In genomic region chr17:76968707-76969597, GRCh38 we compare ENCODE assay signal across 1 cellular context.
TF ChIP-seq lines count a peak whose summit lies in the region.

No MANE protein-coding gene starts in this region.

TF ChIP-seq in HEK293, 187 proteins besides CTCF, POLR2A, EP300 and RAD21 (continued from another document and continues in another):
- TF ChIP-seq OSR2 (tag by site-specific recombination; IDR thresholded peaks at IDR 0.05): no peak
- TF ChIP-seq ZNF239 (tag by site-specific recombination; IDR thresholded peaks at IDR 0.05): no peak
- TF ChIP-seq ZNF335 (tag by site-specific recombination; conservative IDR thresholded peaks at IDR 0.05): peak; percentile 97
- TF ChIP-seq ZNF433 (tag by site-specific recombination; IDR thresholded peaks at IDR 0.05; ENCODE audit: low read depth): no peak
- no peak for TF ChIP-seq ZNF324 (tag by site-specific recombination; IDR thresholded peaks at IDR 0.05)
- no peak for TF ChIP-seq ZNF791 (tag by site-specific recombination; IDR thresholded peaks at IDR 0.05)
- no peak for TF ChIP-seq ZNF354C (tag by site-specific recombination; IDR thresholded peaks at IDR 0.05; ENCODE audit: borderline replicate concordance, low read depth)
- no peak for TF ChIP-seq ZNF211 (tag by site-specific recombination; IDR thresholded peaks at IDR 0.05; ENCODE audit: low read depth)
- no peak for TF ChIP-seq ZNF121 (tag by site-specific recombination; IDR thresholded peaks at IDR 0.05)
- TF ChIP-seq ZNF560 (tag by site-specific recombination; IDR thresholded peaks at IDR 0.05; ENCODE audit: borderline replicate concordance): no peak
- TF ChIP-seq ZNF704 (tag by site-specific recombination; IDR thresholded peaks at IDR 0.05): no peak
- TF ChIP-seq ZNF26 (tag by site-specific recombination; IDR thresholded peaks at IDR 0.05): no peak
- no peak for TF ChIP-seq BCL11B (tag by site-specific recombination; IDR thresholded peaks at IDR 0.05; ENCODE audit: low read depth)
- TF ChIP-seq ZNF292 (tag by site-specific recombination; IDR thresholded peaks at IDR 0.05; ENCODE audit: borderline replicate concordance, low read depth): no peak
- TF ChIP-seq PRDM2 (tag by site-specific recombination; IDR thresholded peaks at IDR 0.05; ENCODE audit: borderline replicate concordance): no peak
- 0 out of 2 replicates have a peak, but pooled peaks have one; percentile 44 for TF ChIP-seq ZNF629 (tag by site-specific recombination; IDR thresholded peaks at IDR 0.05)
- TF ChIP-seq INSM2 (tag by site-specific recombination; IDR thresholded peaks at IDR 0.05): no peak
- no peak for TF ChIP-seq ZNF112 (tag by site-specific recombination; IDR thresholded peaks at IDR 0.05)
- no peak for TF ChIP-seq ZNF146 (tag by site-specific recombination; IDR thresholded peaks at IDR 0.05)
- TF ChIP-seq ZNF19 (tag by site-specific recombination; IDR thresholded peaks at IDR 0.05; ENCODE audit: low read depth): no peak
- TF ChIP-seq ZBTB17 (tag by site-specific recombination; IDR thresholded peaks at IDR 0.05): peak; percentile 85
- TF ChIP-seq ZNF785 (tag by site-specific recombination; IDR thresholded peaks at IDR 0.05): no peak
- TF ChIP-seq ZNF670 (tag by site-specific recombination; IDR thresholded peaks at IDR 0.05; ENCODE audit: low read depth): no peak
- TF ChIP-seq SCRT2 (tag by site-specific recombination; IDR thresholded peaks at IDR 0.05): no peak
- no peak for TF ChIP-seq ZNF157 (tag by site-specific recombination; IDR thresholded peaks at IDR 0.05)
- TF ChIP-seq GLIS2 (tag by site-specific recombination; IDR thresholded peaks at IDR 0.05): no peak; the same call in none of the 2 replicates
- TF ChIP-seq ZNF664 (tag by site-specific recombination; IDR thresholded peaks at IDR 0.05): no peak
- TF ChIP-seq ZNF132 (tag by site-specific recombination; IDR thresholded peaks at IDR 0.05; ENCODE audit: borderline replicate concordance): no peak
- no peak for TF ChIP-seq ZFP3 (tag by site-specific recombination; IDR thresholded peaks at IDR 0.05; ENCODE audit: low read depth)
- no peak for TF ChIP-seq ZNF660 (tag by site-specific recombination; IDR thresholded peaks at IDR 0.05)
- TF ChIP-seq ZNF391 (tag by site-specific recombination; IDR thresholded peaks at IDR 0.05; ENCODE audit: borderline replicate concordance, low read depth): 0 out of 2 replicates have a peak, but pooled peaks have one; percentile 16
- TF ChIP-seq SCRT1 (tag by site-specific recombination; IDR thresholded peaks at IDR 0.05; ENCODE audit: borderline replicate concordance): no peak
- TF ChIP-seq ZNF140 (tag by site-specific recombination; IDR thresholded peaks at IDR 0.05): no peak
- TF ChIP-seq ZNF23 (tag by site-specific recombination; IDR thresholded peaks at IDR 0.05; ENCODE audit: borderline replicate concordance): no peak
- TF ChIP-seq TCF7L2 (IDR thresholded peaks at IDR 0.05; ENCODE audit: borderline replicate concordance, low read depth, low read length): no peak
- TF ChIP-seq HIC1 (tag by site-specific recombination; IDR thresholded peaks at IDR 0.05): peak; percentile 29; the same call in 1 of the 2 replicates
- no peak for TF ChIP-seq ZNF10 (tag by site-specific recombination; IDR thresholded peaks at IDR 0.05)
- TF ChIP-seq ZNF626 (tag by site-specific recombination; IDR thresholded peaks at IDR 0.05): no peak
- no peak for TF ChIP-seq ZNF426 (tag by site-specific recombination; IDR thresholded peaks at IDR 0.05)
- TF ChIP-seq ZNF624 (tag by site-specific recombination; IDR thresholded peaks at IDR 0.05): no peak
- TF ChIP-seq ZNF677 (tag by site-specific recombination; IDR thresholded peaks at IDR 0.05): no peak
- TF ChIP-seq ZFP69B (tag by site-specific recombination; IDR thresholded peaks at IDR 0.05): no peak
- TF ChIP-seq ZNF623 (tag by site-specific recombination; IDR thresholded peaks at IDR 0.05): no peak
- no peak for TF ChIP-seq ZNF133 (tag by site-specific recombination; IDR thresholded peaks at IDR 0.05)
- peak; percentile 27; the same call in 1 of the 2 replicates for TF ChIP-seq ZNF561 (tag by site-specific recombination; IDR thresholded peaks at IDR 0.05; ENCODE audit: borderline replicate concordance)
- TF ChIP-seq ZNF449 (tag by site-specific recombination; IDR thresholded peaks at IDR 0.05): peak; percentile 78
- TF ChIP-seq ZNF248 (tag by site-specific recombination; IDR thresholded peaks at IDR 0.05): no peak
- no peak for TF ChIP-seq ZNF175 (tag by site-specific recombination; IDR thresholded peaks at IDR 0.05)
- no peak for TF ChIP-seq ZSCAN23 (tag by site-specific recombination; IDR thresholded peaks at IDR 0.05)
- TF ChIP-seq ZNF48 (tag by site-specific recombination; IDR thresholded peaks at IDR 0.05): no peak
- no peak for TF ChIP-seq ATF2 (tag by site-specific recombination; IDR thresholded peaks at IDR 0.05; ENCODE audit: low read depth)
- TF ChIP-seq ZNF837 (tag by site-specific recombination; IDR thresholded peaks at IDR 0.05): no peak
- TF ChIP-seq ZNF830 (tag by site-specific recombination; IDR thresholded peaks at IDR 0.05; ENCODE audit: low read depth): no peak
- no peak for TF ChIP-seq ZFHX2 (tag by site-specific recombination; conservative IDR thresholded peaks at IDR 0.05)
- TF ChIP-seq KLF1 (tag by site-specific recombination; IDR thresholded peaks at IDR 0.05): peak; percentile 71
- TF ChIP-seq REPIN1 (tag by site-specific recombination; IDR thresholded peaks at IDR 0.05; ENCODE audit: low read depth): no peak
- TF ChIP-seq OVOL3 (tag by site-specific recombination; IDR thresholded peaks at IDR 0.05): no peak
- TF ChIP-seq ELK4 (IDR thresholded peaks at IDR 0.05; ENCODE audit: borderline replicate concordance, low read depth, low read length): no peak
